ENCODE assay signal across 8 cellular contexts in the genomic region with DNA sequence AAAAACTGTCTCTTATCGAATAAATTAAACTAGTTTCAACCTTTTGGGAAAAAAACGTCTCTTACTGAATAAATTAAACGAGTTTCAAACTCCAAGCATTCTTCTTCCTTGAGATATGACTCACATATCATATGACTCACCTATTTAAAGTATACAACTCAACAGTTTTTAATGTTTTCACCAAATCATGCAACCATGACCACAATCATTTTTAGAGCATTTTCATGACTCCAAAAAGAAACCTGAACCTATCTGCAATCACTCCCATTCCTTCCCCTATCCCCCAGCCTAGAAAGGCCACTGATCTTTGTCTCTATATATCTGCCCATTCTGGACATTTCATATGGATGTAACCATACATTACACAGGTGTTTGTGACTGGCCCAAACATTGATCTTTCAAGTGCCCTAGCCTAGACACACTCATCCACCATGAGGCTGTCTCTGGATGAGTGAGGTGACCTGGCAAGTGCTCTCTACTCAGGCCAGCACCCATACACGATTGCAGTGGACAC.
A peak's percentile ranks its signal among the peaks of the same experiment; 100 is the strongest.
DNase-seq lines count a peak whose midpoint lies in the region; ATAC-seq and TF ChIP-seq lines count a peak whose summit lies in the region.

No MANE protein-coding gene starts in this region.

- no peaks in the 10 kb centered on the region for H3K27me3 ChIP-seq in hepatocyte

- H3K4me3 ChIP-seq in hepatocyte = no peak overlapping the region

- H3K9me3 Mint-ChIP-seq in Calu3 (ENCODE audit: low read depth, unreplicated experiment) (no peaks in the 10 kb centered on the region), mesothelial cell of epicardium (no peaks in the 10 kb centered on the region)
- H3K9me3 Mint-ChIP-seq in activated naive CD8-positive, alpha-beta T cell treated with anti-CD3 and anti-CD28 coated beads for 36 hours = no peaks in the 10 kb centered on the region

- H3K36me3 ChIP-seq in hepatocyte (replicated peaks; ENCODE audit: insufficient read depth, low read depth) = no peaks in the 10 kb centered on the region

- H3K36me3 Mint-ChIP-seq in Calu3 (ENCODE audit: insufficient read depth, unreplicated experiment) (no peaks in the 10 kb centered on the region), mesothelial cell of epicardium (peaks cover 11% of the 10 kb centered on the region)
- peaks cover 50% of the 10 kb centered on the region for H3K36me3 Mint-ChIP-seq in activated naive CD8-positive, alpha-beta T cell treated with anti-CD3 and anti-CD28 coated beads for 36 hours

- intact Hi-C loops in Calu3 (cut with micrococcal nuclease; ENCODE audit: unreplicated experiment) = no loop called here
- intact Hi-C loops in sciatic nerve (cut with DNase I) = no loop called here

- no peaks in the 10 kb centered on the region for H3K4me1 ChIP-seq in hepatocyte (ENCODE audit: insufficient read depth)

- DNase-seq in Calu3 (no peak), mesothelial cell of epicardium (ENCODE audit: low spot score in 2 of 2, unreplicated experiment in 2 of 2) (no peak), sciatic nerve (ENCODE audit: low spot score) (no peak), NCI-H510A (lab: John Stamatoyannopoulos, UW) (no peak), HK-2 (ENCODE audit: unreplicated experiment) (no peak), hepatocyte (ENCODE audit: low spot score) (no peak)
- DNase-seq in activated naive CD8-positive, alpha-beta T cell treated with anti-CD3 and anti-CD28 coated beads for 36 hours = no peak

- BruUV-seq in Calu3 (replicated peaks; lab: Mats Ljungman, UMichigan) = no TSS peak

- H3K27me3 Mint-ChIP-seq in Calu3 (ENCODE audit: unreplicated experiment) (no peaks in the 10 kb centered on the region), mesothelial cell of epicardium (ENCODE audit: low read depth) (no peaks in the 10 kb centered on the region)
- H3K27me3 Mint-ChIP-seq in activated naive CD8-positive, alpha-beta T cell treated with anti-CD3 and anti-CD28 coated beads for 36 hours = no peaks in the 10 kb centered on the region

- H2AFZ ChIP-seq in hepatocyte = no peak overlapping the region

- H3K4me2 ChIP-seq in hepatocyte = no peak overlapping the region

- no peaks in the 10 kb centered on the region for H3K9me2 ChIP-seq in hepatocyte (replicated peaks; ENCODE audit: insufficient read depth)

- CTCF ChIA-PET in Calu3 (lab: Charles Lee) = no interaction called here

- H3K27ac Mint-ChIP-seq in Calu3 (ENCODE audit: unreplicated experiment) (peak overlapping the region; percentile 25), mesothelial cell of epicardium (peak overlapping the region; percentile 6)
- H3K27ac Mint-ChIP-seq in activated naive CD8-positive, alpha-beta T cell treated with anti-CD3 and anti-CD28 coated beads for 36 hours = peak overlapping the region; percentile 82

- H4K20me1 ChIP-seq in hepatocyte (ENCODE audit: insufficient read depth, poor library complexity, severe bottlenecking) = no peaks in the 10 kb centered on the region

- H3K79me2 ChIP-seq in hepatocyte = no peaks in the 10 kb centered on the region

- H3K9me3 ChIP-seq in hepatocyte (ENCODE audit: low read depth) = no peaks in the 10 kb centered on the region

- H3K4me1 Mint-ChIP-seq in Calu3 (ENCODE audit: low read depth, unreplicated experiment) (peaks cover 23% of the 10 kb centered on the region), mesothelial cell of epicardium (peaks cover 49% of the 10 kb centered on the region)
- H3K4me1 Mint-ChIP-seq in activated naive CD8-positive, alpha-beta T cell treated with anti-CD3 and anti-CD28 coated beads for 36 hours = peaks cover 67% of the 10 kb centered on the region

- peak overlapping the region; percentile 17 for H3K4me3 Mint-ChIP-seq in Calu3 (ENCODE audit: low read depth, unreplicated experiment)
- H3K4me3 Mint-ChIP-seq in activated naive CD8-positive, alpha-beta T cell treated with anti-CD3 and anti-CD28 coated beads for 36 hours = no peak overlapping the region
- no peak overlapping the region for H3K4me3 Mint-ChIP-seq in mesothelial cell of epicardium

- TF ChIP-seq CTCF in Calu3 (IDR thresholded peaks at IDR 0.05; ENCODE audit: unreplicated experiment) (no peak), mesothelial cell of epicardium (IDR thresholded peaks at IDR 0.05; ENCODE audit: unreplicated experiment) (no peak), hepatocyte (IDR thresholded peaks at IDR 0.05; ENCODE audit: poor library complexity) (no peak)

- H3K27ac ChIP-seq in hepatocyte = no peak overlapping the region

- ATAC-seq in HG03378 (IDR thresholded peaks at IDR 0.05; ENCODE audit: unreplicated experiment) (peak; percentile 32), sciatic nerve (no peak)

- WGBS in hepatocyte (ENCODE audit: low lambda C conversion rate, missing lambda C conversion rate) = 73% methylated on average over 4 of the region's 4 CpGs

Comparison
In these comparisons a context has a peak if more than half of its experiments do, and no peak if none do; other contexts are left out.
1. H3K27ac Mint-ChIP-seq: peak in every context shown above with its lines; median percentile 82 in activated naive CD8-positive, alpha-beta T cell treated with anti-CD3 and anti-CD28 coated beads for 36 hours; 25 in Calu3; 6 in mesothelial cell of epicardium.